ENCODE assay signal across 23 cellular contexts in the genomic region with DNA sequence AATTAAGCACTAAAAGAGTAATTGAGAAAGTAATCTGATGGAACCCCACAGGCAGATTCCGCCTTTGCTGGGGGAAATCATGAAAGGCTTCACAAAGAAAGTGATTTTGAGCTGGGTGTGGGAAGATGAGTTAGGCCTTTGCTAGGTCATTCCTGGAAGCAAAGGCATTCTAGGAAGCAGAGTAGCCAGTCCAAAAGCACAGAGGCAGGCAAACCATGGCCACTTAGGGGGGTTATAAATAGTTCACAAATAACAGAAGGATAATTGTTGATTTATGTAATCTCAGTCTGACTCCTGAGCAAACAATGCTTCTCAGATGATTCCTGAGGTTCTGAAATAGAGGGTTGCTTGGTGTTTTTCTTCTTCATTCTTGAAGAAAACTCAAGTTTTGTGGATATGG.
DNase-seq lines count a peak whose midpoint lies in the region; ATAC-seq and TF ChIP-seq lines count a peak whose summit lies in the region.
"Had no signal": no experiment of that assay in that cellular context is flagged by ENCODE, and none has a peak within 500 bp of the region (broad histone marks: within the 10 kb centered on the region; RNA-seq: fewer than 3 reads in every experiment).

No MANE protein-coding gene starts in this region.

- H3K9me3 Mint-ChIP-seq in GM23338, result peaks cover 2% of the 10 kb centered on the region; the same call in 2 of the 3 replicates

- H3K9me2 ChIP-seq in GM23338 (ENCODE audit: insufficient read depth), result peaks cover 3% of the 10 kb centered on the region; the same call in 1 of the 2 replicates

- H3K4me1 ChIP-seq in GM23338 (ENCODE audit: insufficient read depth), result no peaks in the 10 kb centered on the region
- H3K4me1 ChIP-seq: Caco-2 had no signal

- no peak overlapping the region for H3K4me3 Mint-ChIP-seq in GM23338
- H3K4me3 Mint-ChIP-seq: IgD-negative memory B cell had no signal

- no peaks in the 10 kb centered on the region for H3K27me3 ChIP-seq in GM23338 (ENCODE audit: insufficient read depth)
- H3K27me3 ChIP-seq: BLaER1 treated with 17β-estradiol and CSF1 and Interleukin-3, amounts not matched to agents 10 nM and 100 nM had no signal

- intact Hi-C loops in Right ventricle myocardium inferior (cut with DNase I), result no loop called here
- intact Hi-C loops in cardiac septum (cut with DNase I), result no loop called here
- intact Hi-C loops in sciatic nerve (cut with DNase I), result no loop called here

- no peaks in the 10 kb centered on the region for H3K4me1 Mint-ChIP-seq in GM23338

- no peak for DNase-seq in Right ventricle myocardium inferior (ENCODE audit: missing footprints)
- DNase-seq in cardiac septum (ENCODE audit: low spot score), result no peak
- DNase-seq in AG20443 (ENCODE audit: low spot score), result peak; percentile 24
- DNase-seq in GM23338 (ENCODE audit: low spot score), result no peak
- DNase-seq in sciatic nerve (ENCODE audit: low spot score), result no peak
- DNase-seq in stimulated activated CD4-positive, alpha-beta T cell treated with anti-CD3 and anti-CD28 coated beads, Interleukin-12 subunit alpha, Interleukin-12 subunit beta, amount 100 ng/mL, for 4 hours, result no peak
- no peak for DNase-seq in activated naive CD4-positive, alpha-beta T cell (lab: John Stamatoyannopoulos, UW)
- DNase-seq: AML-193; Caco-2; CD4-positive, alpha-beta memory T cell; EL; GDM1; NCI-H1048; NCI-H1694; NCI-H2029 treated with DMSO at 0.1 percent for 48 hours; NCI-H446 treated with DMSO at 0.1 percent for 48 hours; NCI-H526; SIG-M5 had no signal

- no peaks in the 10 kb centered on the region; the same call in 1 of the 2 replicates for H3K36me3 ChIP-seq in GM23338 (ENCODE audit: insufficient read depth)
- H3K36me3 ChIP-seq: BLaER1 treated with 17β-estradiol and CSF1 and Interleukin-3, amounts not matched to agents 10 nM and 100 nM had no signal

- H3K27ac Mint-ChIP-seq in GM23338, result no peak overlapping the region
- H3K27ac Mint-ChIP-seq: IgD-negative memory B cell had no signal

- ATAC-seq in Right ventricle myocardium inferior (peak; percentile 65), GM23338 (no peak), sciatic nerve (peak; percentile 87)

- H3K79me2 ChIP-seq in GM23338 (replicated peaks; ENCODE audit: insufficient read depth), result no peaks in the 10 kb centered on the region

- H3K4me2 ChIP-seq in GM23338, result no peak overlapping the region

- H3K27me3 Mint-ChIP-seq in GM23338 (ENCODE audit: insufficient read depth, low read depth, poor library complexity), result peaks cover 2% of the 10 kb centered on the region
- H3K27me3 Mint-ChIP-seq: IgD-negative memory B cell had no signal

- H3F3A ChIP-seq in GM23338 (replicated peaks; ENCODE audit: low read depth), result no peaks in the 10 kb centered on the region

- peak overlapping the region; percentile 5; the same call in 1 of the 2 replicates for H2AFZ ChIP-seq in GM23338

- H3K36me3 Mint-ChIP-seq in GM23338 (ENCODE audit: low read depth), result no peaks in the 10 kb centered on the region
- H3K36me3 Mint-ChIP-seq: CD4-positive, alpha-beta memory T cell; IgD-negative memory B cell had no signal

- no peak overlapping the region for H3K27ac ChIP-seq in GM23338 (ENCODE audit: low read depth)
- H3K27ac ChIP-seq: HL-60, RWPE1, SK-N-MC had no signal

- H4K20me1 ChIP-seq in GM23338 (replicated peaks; ENCODE audit: insufficient read depth), result no peaks in the 10 kb centered on the region
- H4K20me1 ChIP-seq: BLaER1 treated with 17β-estradiol and CSF1 and Interleukin-3, amounts not matched to agents 10 nM and 100 nM had no signal

- H3K4me3 ChIP-seq in GM23338, result no peak overlapping the region
- H3K4me3 ChIP-seq: BLaER1 treated with 17β-estradiol and CSF1 and Interleukin-3, amounts not matched to agents 10 nM and 100 nM; SK-N-MC had no signal

- no peak for TF ChIP-seq CTCF in GM23338 (conservative IDR thresholded peaks at IDR 0.05; ENCODE audit: low read depth in 2 of 2)

TF ChIP-seq in GM23338, 12 proteins besides CTCF, POLR2A, EP300 and RAD21 (continues in another document):
- TF ChIP-seq, protein P1, sequence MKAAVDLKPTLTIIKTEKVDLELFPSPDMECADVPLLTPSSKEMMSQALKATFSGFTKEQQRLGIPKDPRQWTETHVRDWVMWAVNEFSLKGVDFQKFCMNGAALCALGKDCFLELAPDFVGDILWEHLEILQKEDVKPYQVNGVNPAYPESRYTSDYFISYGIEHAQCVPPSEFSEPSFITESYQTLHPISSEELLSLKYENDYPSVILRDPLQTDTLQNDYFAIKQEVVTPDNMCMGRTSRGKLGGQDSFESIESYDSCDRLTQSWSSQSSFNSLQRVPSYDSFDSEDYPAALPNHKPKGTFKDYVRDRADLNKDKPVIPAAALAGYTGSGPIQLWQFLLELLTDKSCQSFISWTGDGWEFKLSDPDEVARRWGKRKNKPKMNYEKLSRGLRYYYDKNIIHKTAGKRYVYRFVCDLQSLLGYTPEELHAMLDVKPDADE (IDR thresholded peaks at IDR 0.05), result no peak
- TF ChIP-seq ZNF331 (CRISPR knock-in tag; IDR thresholded peaks at IDR 0.05; ENCODE audit: low read depth), result no peak
- no peak for TF ChIP-seq NANOG (IDR thresholded peaks at IDR 0.05; ENCODE audit: borderline replicate concordance)
- TF ChIP-seq POLR2AphosphoS5 (IDR thresholded peaks at IDR 0.05; ENCODE audit: low read depth), result no peak
- no peak for TF ChIP-seq EZH2 (IDR thresholded peaks at IDR 0.05; ENCODE audit: low read depth, unreplicated experiment)
- TF ChIP-seq, protein P2, sequence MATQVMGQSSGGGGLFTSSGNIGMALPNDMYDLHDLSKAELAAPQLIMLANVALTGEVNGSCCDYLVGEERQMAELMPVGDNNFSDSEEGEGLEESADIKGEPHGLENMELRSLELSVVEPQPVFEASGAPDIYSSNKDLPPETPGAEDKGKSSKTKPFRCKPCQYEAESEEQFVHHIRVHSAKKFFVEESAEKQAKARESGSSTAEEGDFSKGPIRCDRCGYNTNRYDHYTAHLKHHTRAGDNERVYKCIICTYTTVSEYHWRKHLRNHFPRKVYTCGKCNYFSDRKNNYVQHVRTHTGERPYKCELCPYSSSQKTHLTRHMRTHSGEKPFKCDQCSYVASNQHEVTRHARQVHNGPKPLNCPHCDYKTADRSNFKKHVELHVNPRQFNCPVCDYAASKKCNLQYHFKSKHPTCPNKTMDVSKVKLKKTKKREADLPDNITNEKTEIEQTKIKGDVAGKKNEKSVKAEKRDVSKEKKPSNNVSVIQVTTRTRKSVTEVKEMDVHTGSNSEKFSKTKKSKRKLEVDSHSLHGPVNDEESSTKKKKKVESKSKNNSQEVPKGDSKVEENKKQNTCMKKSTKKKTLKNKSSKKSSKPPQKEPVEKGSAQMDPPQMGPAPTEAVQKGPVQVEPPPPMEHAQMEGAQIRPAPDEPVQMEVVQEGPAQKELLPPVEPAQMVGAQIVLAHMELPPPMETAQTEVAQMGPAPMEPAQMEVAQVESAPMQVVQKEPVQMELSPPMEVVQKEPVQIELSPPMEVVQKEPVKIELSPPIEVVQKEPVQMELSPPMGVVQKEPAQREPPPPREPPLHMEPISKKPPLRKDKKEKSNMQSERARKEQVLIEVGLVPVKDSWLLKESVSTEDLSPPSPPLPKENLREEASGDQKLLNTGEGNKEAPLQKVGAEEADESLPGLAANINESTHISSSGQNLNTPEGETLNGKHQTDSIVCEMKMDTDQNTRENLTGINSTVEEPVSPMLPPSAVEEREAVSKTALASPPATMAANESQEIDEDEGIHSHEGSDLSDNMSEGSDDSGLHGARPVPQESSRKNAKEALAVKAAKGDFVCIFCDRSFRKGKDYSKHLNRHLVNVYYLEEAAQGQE (IDR thresholded peaks at IDR 0.05; ENCODE audit: unreplicated experiment), result no peak
- no peak for TF ChIP-seq EZH2phosphoT487 (IDR thresholded peaks at IDR 0.05; ENCODE audit: unreplicated experiment)
- TF ChIP-seq STAT1 (IDR thresholded peaks at IDR 0.05; ENCODE audit: unreplicated experiment), result no peak
